1 cellular context compared by ENCODE assay signal in the genomic region with DNA sequence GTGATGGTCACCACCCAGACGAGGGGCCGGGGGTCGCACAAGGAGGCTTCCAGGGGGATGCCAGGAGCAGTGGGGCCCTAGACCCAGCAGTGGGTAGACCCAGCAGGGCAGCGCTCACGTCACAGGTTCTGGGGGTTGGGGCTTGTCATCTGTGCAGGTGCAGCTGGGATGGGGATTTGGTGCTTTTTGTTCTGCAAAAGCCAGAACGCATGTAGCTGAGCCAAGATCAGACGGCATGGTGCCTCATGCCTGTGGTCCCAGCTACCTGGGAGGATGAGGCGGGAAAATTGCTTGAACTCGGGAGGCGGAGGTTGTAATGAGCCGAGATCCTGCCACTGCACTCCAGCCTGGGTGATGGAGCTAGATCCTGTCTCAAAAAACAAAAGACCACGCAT.
A peak's percentile ranks its signal among the peaks of the same experiment; 100 is the strongest.
TF ChIP-seq lines count a peak whose summit lies in the region.

No MANE protein-coding gene starts in this region.

TF ChIP-seq in HEK293, 187 proteins besides CTCF, POLR2A, EP300 and RAD21 (continued from another document):
- TF ChIP-seq ZNF776 (tag by site-specific recombination; IDR thresholded peaks at IDR 0.05; ENCODE audit: borderline replicate concordance) (no peak), ZNF600 (tag by site-specific recombination; IDR thresholded peaks at IDR 0.05) (peak; percentile 97), EGR2 (tag by site-specific recombination; IDR thresholded peaks at IDR 0.05; ENCODE audit: low read depth) (no peak), ZNF785 (tag by site-specific recombination; IDR thresholded peaks at IDR 0.05) (no peak)
- TF ChIP-seq, protein P1, sequence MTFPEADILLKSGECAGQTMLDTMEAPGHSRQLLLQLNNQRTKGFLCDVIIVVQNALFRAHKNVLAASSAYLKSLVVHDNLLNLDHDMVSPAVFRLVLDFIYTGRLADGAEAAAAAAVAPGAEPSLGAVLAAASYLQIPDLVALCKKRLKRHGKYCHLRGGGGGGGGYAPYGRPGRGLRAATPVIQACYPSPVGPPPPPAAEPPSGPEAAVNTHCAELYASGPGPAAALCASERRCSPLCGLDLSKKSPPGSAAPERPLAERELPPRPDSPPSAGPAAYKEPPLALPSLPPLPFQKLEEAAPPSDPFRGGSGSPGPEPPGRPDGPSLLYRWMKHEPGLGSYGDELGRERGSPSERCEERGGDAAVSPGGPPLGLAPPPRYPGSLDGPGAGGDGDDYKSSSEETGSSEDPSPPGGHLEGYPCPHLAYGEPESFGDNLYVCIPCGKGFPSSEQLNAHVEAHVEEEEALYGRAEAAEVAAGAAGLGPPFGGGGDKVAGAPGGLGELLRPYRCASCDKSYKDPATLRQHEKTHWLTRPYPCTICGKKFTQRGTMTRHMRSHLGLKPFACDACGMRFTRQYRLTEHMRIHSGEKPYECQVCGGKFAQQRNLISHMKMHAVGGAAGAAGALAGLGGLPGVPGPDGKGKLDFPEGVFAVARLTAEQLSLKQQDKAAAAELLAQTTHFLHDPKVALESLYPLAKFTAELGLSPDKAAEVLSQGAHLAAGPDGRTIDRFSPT (tag by site-specific recombination; IDR thresholded peaks at IDR 0.05) = no peak
